In the genomic region with DNA sequence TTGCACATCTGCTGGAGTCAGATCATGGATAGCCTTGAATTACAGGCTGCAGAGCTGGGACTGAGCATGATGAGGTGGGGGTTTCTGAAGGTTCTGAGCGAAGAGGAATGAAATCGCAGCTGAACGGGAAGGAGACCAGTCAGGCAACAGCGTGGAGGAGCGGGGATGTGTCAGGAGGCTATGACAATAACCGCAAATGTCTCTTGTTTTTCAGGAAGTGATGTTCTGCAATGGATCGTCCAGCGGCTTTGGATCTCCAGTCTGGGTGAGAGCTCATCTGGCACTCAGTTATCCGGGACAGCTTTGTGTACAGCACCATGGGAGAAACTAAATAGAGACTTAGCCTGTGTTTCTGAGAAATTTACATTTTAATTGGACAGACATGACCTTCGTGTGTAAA, we compare ENCODE assay signal across 19 cellular contexts.
"Had no signal": no experiment of that assay in that cellular context is flagged by ENCODE, and none has a peak within 500 bp of the region (broad histone marks: within the 10 kb centered on the region; RNA-seq: fewer than 3 reads in every experiment).

No MANE protein-coding gene starts in this region.

- H3K9me3 Mint-ChIP-seq: activated CD8-positive, alpha-beta T cell treated with anti-CD3 and anti-CD28 coated beads for 36 hours; activated naive CD4-positive, alpha-beta T cell treated with anti-CD3 and anti-CD28 coated beads, Interleukin-2, amount 10 ng/mL, durations not matched to agents 7 days and 5 days; activated T-cell treated with anti-CD3 and anti-CD28 coated beads, Interleukin-2, amount 50 U/mL, for 4 hours; central memory CD8-positive, alpha-beta T cell; naive thymus-derived CD8-positive, alpha-beta T cell; stimulated activated memory B cell treated with anti-CD40 and anti-IgM and Interleukin-4, amounts not matched to agents 10 μg/mL and 1 μg/mL and 100 μg/mL, for 72 hours had no signal

- H3K4me3 Mint-ChIP-seq: activated CD8-positive, alpha-beta T cell treated with anti-CD3 and anti-CD28 coated beads for 36 hours; activated naive CD4-positive, alpha-beta T cell treated with anti-CD3 and anti-CD28 coated beads, Interleukin-2, amount 10 ng/mL, durations not matched to agents 7 days and 5 days; activated T-cell treated with anti-CD3 and anti-CD28 coated beads, Interleukin-2, amount 50 U/mL, for 4 hours; central memory CD8-positive, alpha-beta T cell; immature natural killer cell; naive thymus-derived CD8-positive, alpha-beta T cell; stimulated activated memory B cell treated with anti-CD40 and anti-IgM and Interleukin-4, amounts not matched to agents 10 μg/mL and 1 μg/mL and 100 μg/mL, for 72 hours had no signal

- H3K4me1 ChIP-seq: ascending aorta had no signal

- DNase-seq: activated CD4-positive, alpha-beta T cell treated with anti-CD3 and anti-CD28 coated beads for 4 hours; activated CD8-positive, alpha-beta T cell treated with anti-CD3 and anti-CD28 coated beads for 36 hours; activated effector memory CD4-positive, alpha-beta T cell treated with Interleukin-2 at 50 U/mL for 16 hours; activated naive CD4-positive, alpha-beta T cell treated with anti-CD3 and anti-CD28 coated beads, Interleukin-2, amount 10 ng/mL, durations not matched to agents 7 days and 5 days; activated T-cell treated with anti-CD3 and anti-CD28 coated beads, Interleukin-2, amount 50 U/mL, for 4 hours; colonic mucosa; heart left ventricle; immature natural killer cell; mesendoderm; naive thymus-derived CD8-positive, alpha-beta T cell; stimulated activated CD4-positive, alpha-beta T cell treated with anti-CD3 and anti-CD28 coated beads, Interleukin-4, amount 100 ng/mL, for 4 hours; T-helper 2 cell; upper lobe of left lung had no signal

- H3K36me3 Mint-ChIP-seq: activated naive CD4-positive, alpha-beta T cell treated with anti-CD3 and anti-CD28 coated beads, Interleukin-2, amount 10 ng/mL, durations not matched to agents 7 days and 5 days; naive thymus-derived CD8-positive, alpha-beta T cell; stimulated activated memory B cell treated with anti-CD40 and anti-IgM and Interleukin-4, amounts not matched to agents 10 μg/mL and 1 μg/mL and 100 μg/mL, for 72 hours had no signal

- H3K27ac ChIP-seq: ascending aorta, colonic mucosa, heart left ventricle, neutrophil, parathyroid adenoma, thoracic aorta, upper lobe of left lung had no signal

- H3K27ac Mint-ChIP-seq: activated CD8-positive, alpha-beta T cell treated with anti-CD3 and anti-CD28 coated beads for 36 hours; activated naive CD4-positive, alpha-beta T cell treated with anti-CD3 and anti-CD28 coated beads, Interleukin-2, amount 10 ng/mL, durations not matched to agents 7 days and 5 days; naive thymus-derived CD8-positive, alpha-beta T cell had no signal

- H3K27me3 Mint-ChIP-seq: central memory CD8-positive, alpha-beta T cell; stimulated activated memory B cell treated with anti-CD40 and anti-IgM and Interleukin-4, amounts not matched to agents 10 μg/mL and 1 μg/mL and 100 μg/mL, for 72 hours had no signal

- H2AFZ ChIP-seq: parathyroid adenoma had no signal

- H3K27me3 ChIP-seq: ascending aorta, colonic mucosa, heart left ventricle, neutrophil, upper lobe of left lung had no signal

- H3K79me2 ChIP-seq: parathyroid adenoma had no signal

- H3K9ac ChIP-seq: parathyroid adenoma had no signal

- H3K9me3 ChIP-seq: ascending aorta, colonic mucosa, heart left ventricle, neutrophil, thoracic aorta, upper lobe of left lung had no signal

- H3K36me3 ChIP-seq: ascending aorta, colonic mucosa, heart left ventricle, neutrophil, thoracic aorta had no signal

- H3K4me3 ChIP-seq: ascending aorta, colonic mucosa, heart left ventricle, thoracic aorta, upper lobe of left lung had no signal
